In the genomic region with DNA sequence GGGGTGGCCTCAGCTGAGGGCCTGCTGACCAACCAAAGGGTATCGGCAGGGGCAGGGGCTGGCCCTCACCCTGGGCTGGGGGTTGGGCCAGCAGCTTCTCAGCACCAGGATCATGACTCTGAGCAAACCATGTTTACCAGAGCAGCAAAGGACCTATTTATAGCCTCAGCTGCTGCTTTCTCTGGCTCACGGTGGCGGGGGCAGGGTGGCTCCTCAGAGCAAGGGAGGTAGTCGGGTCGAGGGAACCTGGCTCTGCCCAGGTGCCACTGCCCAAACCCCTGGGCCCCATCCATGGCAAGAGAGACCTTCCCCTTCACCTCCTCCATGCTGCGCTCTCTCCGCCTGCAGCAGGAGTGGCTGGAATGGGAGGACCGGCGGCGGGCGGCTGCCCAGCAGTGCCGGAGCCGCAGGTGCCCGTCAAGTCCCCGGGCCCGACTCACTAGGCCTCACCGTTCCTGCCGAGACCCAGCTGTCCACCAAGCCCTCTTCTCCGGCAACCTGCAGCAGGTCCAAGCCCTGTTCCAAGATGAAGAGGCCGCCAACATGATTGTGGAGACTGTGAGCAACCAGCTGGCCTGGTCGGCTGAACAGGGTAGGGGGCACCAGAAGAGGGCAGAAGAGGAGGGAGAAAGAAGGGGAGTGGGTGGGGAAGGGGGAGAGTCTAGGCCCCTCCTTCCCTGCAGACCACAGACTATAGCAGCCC, we compare ENCODE assay signal across 12 cellular contexts. TPM values are rescaled to one million over a fixed set of nuclear protein-coding genes. Genes with fewer than 3 reads are reported as not detected.
DNase-seq lines count a peak whose midpoint lies in the region; ATAC-seq, FAIRE-seq and TF ChIP-seq lines count a peak whose summit lies in the region.
"Had no signal": no experiment of that assay in that cellular context is flagged by ENCODE, and none has a peak within 500 bp of the region (broad histone marks: within the 10 kb centered on the region; RNA-seq: fewer than 3 reads in every experiment).

A gene with protein sequence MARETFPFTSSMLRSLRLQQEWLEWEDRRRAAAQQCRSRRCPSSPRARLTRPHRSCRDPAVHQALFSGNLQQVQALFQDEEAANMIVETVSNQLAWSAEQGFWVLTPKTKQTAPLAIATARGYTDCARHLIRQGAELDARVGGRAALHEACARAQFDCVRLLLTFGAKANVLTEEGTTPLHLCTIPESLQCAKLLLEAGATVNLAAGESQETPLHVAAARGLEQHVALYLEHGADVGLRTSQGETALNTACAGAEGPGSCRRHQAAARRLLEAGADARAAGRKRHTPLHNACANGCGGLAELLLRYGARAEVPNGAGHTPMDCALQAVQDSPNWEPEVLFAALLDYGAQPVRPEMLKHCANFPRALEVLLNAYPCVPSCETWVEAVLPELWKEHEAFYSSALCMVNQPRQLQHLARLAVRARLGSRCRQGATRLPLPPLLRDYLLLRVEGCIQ (plus strand): TSS at position 206 of the 703 bp plus-strand sequence. CDS start 86 bp downstream, at position 292.

- WGBS in mesenchymal stem cell: 67% methylated on average over 20 of the region's 21 CpGs

- TF ChIP-seq POLR2A in GM18505 (IDR thresholded peaks at IDR 0.05; ENCODE audit: borderline replicate concordance, extremely low read depth, insufficient read depth, insufficient read length): no peak

- H3K23ac ChIP-seq in mesenchymal stem cell (ENCODE audit: low read length in 2 of 2): peak within 1 kb of the TSS in 1 of 2 experiments; percentile 77

- H3K9ac ChIP-seq in mesenchymal stem cell (ENCODE audit: low read length): peak within 1 kb of the TSS; percentile 38

- peak within 1 kb of the TSS in 1 of 2 experiments; percentile 36 for H3K14ac ChIP-seq in mesenchymal stem cell (ENCODE audit: low read length in 2 of 2)

- H3K79me1 ChIP-seq in mesenchymal stem cell (replicated peaks; ENCODE audit: low read length, poor library complexity, severe bottlenecking): no peaks in the 10 kb centered on the region

- H4K91ac ChIP-seq in mesenchymal stem cell (ENCODE audit: low read length): peak within 1 kb of the TSS; percentile 88

- H3K4me3 ChIP-seq in mesenchymal stem cell (ENCODE audit: insufficient read depth in 1 of 2, low read depth in 1 of 2, low read length in 2 of 2): peak within 1 kb of the TSS in 1 of 2 experiments; percentile 63

- no peak for ATAC-seq in GM18505 (IDR thresholded peaks at IDR 0.05; ENCODE audit: unreplicated experiment)
- no peak for ATAC-seq in HG03196 (IDR thresholded peaks at IDR 0.05; ENCODE audit: unreplicated experiment)
- ATAC-seq: natural killer cell had no signal

- H3K9me3 ChIP-seq in mesenchymal stem cell (ENCODE audit: control insufficient read depth, low read length): no peaks in the 10 kb centered on the region

- H2AK5ac ChIP-seq in mesenchymal stem cell (ENCODE audit: low read length, severe bottlenecking): no peak within 1 kb of the TSS

- H3K27me3 ChIP-seq in mesenchymal stem cell (ENCODE audit: control insufficient read depth in 1 of 2, insufficient read depth in 1 of 2, low read length in 2 of 2): no peaks in the 10 kb centered on the region

- peak within 1 kb of the TSS; percentile 90 to 98 for H2BK12ac ChIP-seq in mesenchymal stem cell (ENCODE audit: low read length in 2 of 2)

- H4K8ac ChIP-seq in mesenchymal stem cell (ENCODE audit: low read length): peak within 1 kb of the TSS; percentile 71

- H3K27ac ChIP-seq in cingulate gyrus (ENCODE audit: low read depth, low read length) (peak within 1 kb of the TSS; percentile 10), mesenchymal stem cell (ENCODE audit: low read length, poor library complexity, severe bottlenecking) (no peak within 1 kb of the TSS)

- H3K18ac ChIP-seq in mesenchymal stem cell (ENCODE audit: low read depth in 1 of 2, low read length in 2 of 2): peak within 1 kb of the TSS; percentile 57 to 74

- H3K4me1 ChIP-seq in mesenchymal stem cell (ENCODE audit: control insufficient read depth, insufficient read depth, low read depth, low read length): peaks cover 17% of the 10 kb centered on the region

- H3K4me2 ChIP-seq in mesenchymal stem cell (ENCODE audit: low read length, poor library complexity, severe bottlenecking): no peak within 1 kb of the TSS

- H3K36me3 ChIP-seq in mesenchymal stem cell (ENCODE audit: control insufficient read depth in 1 of 2, insufficient read depth in 2 of 2, low read depth in 1 of 2, low read length in 2 of 2): peaks cover 4 to 5% of the 10 kb centered on the region in 2 experiments

- peak within 1 kb of the TSS; percentile 18 to 49 for H3K4ac ChIP-seq in mesenchymal stem cell (ENCODE audit: low read depth in 1 of 2, low read length in 2 of 2)

- peak within 1 kb of the TSS; percentile 21 for H2AFZ ChIP-seq in mesenchymal stem cell (ENCODE audit: low read depth, low read length)

- H2BK5ac ChIP-seq in mesenchymal stem cell (ENCODE audit: low read depth, low read length, poor library complexity, severe bottlenecking): no peak within 1 kb of the TSS

- H2BK120ac ChIP-seq in mesenchymal stem cell (ENCODE audit: low read depth, low read length): peak within 1 kb of the TSS; percentile 51

- TF ChIP-seq CTCF in D721Med (IDR thresholded peaks at IDR 0.05; ENCODE audit: insufficient read depth, missing control alignments): no peak

- FAIRE-seq in D721Med (lab: Jason Lieb, UNC): no peak

- DNase-seq in A172 (ENCODE audit: low spot score) (peak; percentile 31), NCI-H1092 treated with DMSO at 0.1 percent for 48 hours (lab: John Stamatoyannopoulos, UW) (peak; percentile 60), mesenchymal stem cell (peak; percentile 61), D721Med (ENCODE audit: insufficient read length, low spot score) (no peak), SKM-1 (lab: John Stamatoyannopoulos, UW; ENCODE audit: unreplicated experiment) (no peak)
- DNase-seq: activated B cell treated with CpG ODN at 0.5 μM for 24 hours; CD4-positive, alpha-beta memory T cell; KG1; natural killer cell had no signal

- H2BK15ac ChIP-seq in mesenchymal stem cell (ENCODE audit: low read depth, poor library complexity, severe bottlenecking): no peak within 1 kb of the TSS

RNA-seq across cellular contexts. Expression of the gene that starts here (rescaled TPM):
- 0.29 TPM in 1 of 2 replicates, not detected in the other for total RNA-seq in A172 (2014; rRNA removed; shearing (Covaris generic))
- polyA plus RNA-seq in mesenchymal stem cell (2013, experiment 1 of 2): 0.07 TPM
- polyA plus RNA-seq in mesenchymal stem cell (2013, experiment 2 of 2): 0.05 TPM
- total RNA-seq: activated B cell treated with CpG ODN at 0.5 μM for 24 hours; CD4-positive, alpha-beta memory T cell; natural killer cell had no signal

Comparison
In these comparisons a context has a peak if more than half of its experiments do, and no peak if none do; other contexts are left out.
1. Peak in DNase-seq in A172; RNA of the gene not detected or under 1 TPM.
2. DNase-seq: peak in NCI-H1092 treated with DMSO at 0.1 percent for 48 hours (single experiment) and mesenchymal stem cell (single experiment); none in D721Med (single experiment) and SKM-1 (single experiment).